Comparison of ENCODE assay signal across 23 cellular contexts in genomic region chr12:126191949-126192348, GRCh38.
DNase-seq lines count a peak whose midpoint lies in the region; ATAC-seq and TF ChIP-seq lines count a peak whose summit lies in the region.
"Had no signal": no experiment of that assay in that cellular context is flagged by ENCODE, and none has a peak within 500 bp of the region (broad histone marks: within the 10 kb centered on the region; RNA-seq: fewer than 3 reads in every experiment).

No MANE protein-coding gene starts in this region.

- H3K79me1 ChIP-seq in neuronal stem cell (ENCODE audit: low read depth, low read length), result no peaks in the 10 kb centered on the region

- no peak overlapping the region for H3K4me2 ChIP-seq in neuronal stem cell (ENCODE audit: insufficient read depth, low read length, poor library complexity, severe bottlenecking)

- peak overlapping the region; percentile 68 for H3K4me3 Mint-ChIP-seq in endodermal cell
- H3K4me3 Mint-ChIP-seq in activated CD4-positive, alpha-beta memory T cell treated with anti-CD3 and anti-CD28 coated beads for 36 hours, result no peak overlapping the region
- H3K4me3 Mint-ChIP-seq: HFFc6 had no signal

- H2AK5ac ChIP-seq in neuronal stem cell (ENCODE audit: low read depth, low read length), result peak overlapping the region; percentile 50

- H2BK5ac ChIP-seq in neuronal stem cell (ENCODE audit: low read length), result no peak overlapping the region

- H3K36me3 Mint-ChIP-seq in endodermal cell (ENCODE audit: low read depth), result no peaks in the 10 kb centered on the region
- H3K36me3 Mint-ChIP-seq in activated CD4-positive, alpha-beta memory T cell treated with anti-CD3 and anti-CD28 coated beads for 36 hours, result no peaks in the 10 kb centered on the region

- no peak overlapping the region for H3K27ac Mint-ChIP-seq in endodermal cell
- no peak overlapping the region for H3K27ac Mint-ChIP-seq in activated CD4-positive, alpha-beta memory T cell treated with anti-CD3 and anti-CD28 coated beads for 36 hours
- H3K27ac Mint-ChIP-seq: HFFc6 had no signal

- WGBS in endodermal cell (ENCODE audit: insufficient coverage in 1 of 2, insufficient read length in 1 of 2), 2 experiments, result 93 to 96% methylated on average over 6 to 13 of the region's 13 CpGs
- no CpG with 5 or more reads among the region's 13 CpGs for WGBS in neuronal stem cell (ENCODE audit: extremely low coverage in 2 of 2, insufficient read length in 2 of 2, insufficient replicate concordance in 1 of 2), 2 donors

- H2BK12ac ChIP-seq in neuronal stem cell (ENCODE audit: low read length), result no peak overlapping the region

- no peak for TF ChIP-seq CTCF in endodermal cell (conservative IDR thresholded peaks at IDR 0.05)

- H3K4me1 ChIP-seq in NT2/D1 (ENCODE audit: insufficient read depth, insufficient read length) (peaks cover 4% of the 10 kb centered on the region), endodermal cell (ENCODE audit: control insufficient read depth, insufficient read depth, low read length) (no peaks in the 10 kb centered on the region), neuronal stem cell (ENCODE audit: control insufficient read depth in 2 of 2, insufficient read depth in 1 of 2, low read depth in 1 of 2, low read length in 2 of 2) (no peaks in the 10 kb centered on the region)

- DNase-seq in H7, result no peak
- no peak for DNase-seq in NT2/D1 (ENCODE audit: low read depth, low spot score)
- DNase-seq in endodermal cell, result peak; percentile 61
- DNase-seq in neuronal stem cell (ENCODE audit: low spot score), result no peak
- DNase-seq in activated CD4-positive, CD25-positive, alpha-beta regulatory T cell (lab: John Stamatoyannopoulos, UW), result no peak
- no peak for DNase-seq in NCI-H2227 treated with DMSO at 0.1 percent for 48 hours (lab: John Stamatoyannopoulos, UW)
- no peak for DNase-seq in activated CD4-positive, alpha-beta memory T cell treated with anti-CD3 and anti-CD28 coated beads for 36 hours
- DNase-seq: ACHN, DND-41, GOT3, HFFc6, Kasumi-1, NCI-H1048, NCI-H1436, NCI-H2171 treated with DMSO at 0.1 percent for 48 hours, NCI-H446 treated with DMSO at 0.1 percent for 48 hours, SIG-M5, T-helper 1 cell had no signal

- CTCF ChIA-PET in activated CD4-positive, alpha-beta memory T cell treated with anti-CD3 and anti-CD28 coated beads for 36 hours (lab: Charles Lee), result no interaction called here

- no peak overlapping the region for H2BK120ac ChIP-seq in neuronal stem cell (ENCODE audit: low read depth, low read length)

- H3K9me3 ChIP-seq in NT2/D1 (ENCODE audit: insufficient read depth, low read length) (no peaks in the 10 kb centered on the region), endodermal cell (ENCODE audit: control insufficient read depth, low read length) (no peaks in the 10 kb centered on the region), neuronal stem cell (replicated peaks in 1 of 2; ENCODE audit: control insufficient read depth in 2 of 2, insufficient read depth in 1 of 2, low read depth in 1 of 2, low read length in 2 of 2) (no peaks in the 10 kb centered on the region)
- H3K9me3 ChIP-seq: MG63 had no signal

- no peaks in the 10 kb centered on the region for H3K9me3 Mint-ChIP-seq in endodermal cell
- H3K9me3 Mint-ChIP-seq in activated CD4-positive, alpha-beta memory T cell treated with anti-CD3 and anti-CD28 coated beads for 36 hours, result no peaks in the 10 kb centered on the region

- H3K14ac ChIP-seq in neuronal stem cell (ENCODE audit: low read length), result no peak overlapping the region

- H3K36me3 ChIP-seq in H7 (replicated peaks; ENCODE audit: control insufficient read depth, insufficient read depth, low read length), result no peaks in the 10 kb centered on the region
- no peaks in the 10 kb centered on the region for H3K36me3 ChIP-seq in NT2/D1 (ENCODE audit: insufficient read depth, insufficient read length, low read length)
- no peaks in the 10 kb centered on the region for H3K36me3 ChIP-seq in endodermal cell (ENCODE audit: control insufficient read depth, insufficient read depth, low read length)
- no peaks in the 10 kb centered on the region for H3K36me3 ChIP-seq in neuronal stem cell (replicated peaks in 1 of 2; ENCODE audit: control insufficient read depth in 2 of 2, insufficient read depth in 2 of 2, low read length in 2 of 2)
- H3K36me3 ChIP-seq: MG63 had no signal

- peak overlapping the region; percentile 7 for H3K18ac ChIP-seq in neuronal stem cell (ENCODE audit: low read length)

- H3K4me3 ChIP-seq in H7 (ENCODE audit: insufficient read depth, low read depth, low read length), result peak overlapping the region; percentile 62; the same call in 1 of the 2 replicates
- peak overlapping the region; percentile 58 for H3K4me3 ChIP-seq in NT2/D1 (ENCODE audit: insufficient read length, low read depth)
- H3K4me3 ChIP-seq in endodermal cell (ENCODE audit: low read length), result no peak overlapping the region
- H3K4me3 ChIP-seq in neuronal stem cell (ENCODE audit: low read length in 2 of 2), result no peak overlapping the region

- H3K9ac ChIP-seq in NT2/D1 (ENCODE audit: insufficient read length, low read depth) (peak overlapping the region; percentile 62), endodermal cell (ENCODE audit: extremely low read depth, low read length, poor library complexity, severe bottlenecking) (no peak overlapping the region), neuronal stem cell (ENCODE audit: low read depth, low read length, poor library complexity) (no peak overlapping the region)

- H3K27ac ChIP-seq in endodermal cell (ENCODE audit: low read depth, low read length), result no peak overlapping the region
- H3K27ac ChIP-seq in neuronal stem cell (replicated peaks; ENCODE audit: low read length), result no peak overlapping the region
- H3K27ac ChIP-seq: C4-2B, HL-60, RWPE1 had no signal

- H2BK15ac ChIP-seq in neuronal stem cell (ENCODE audit: low read length), result no peak overlapping the region

- H3K27me3 Mint-ChIP-seq in endodermal cell (ENCODE audit: insufficient read depth), result peaks cover 65% of the 10 kb centered on the region
- H3K27me3 Mint-ChIP-seq in activated CD4-positive, alpha-beta memory T cell treated with anti-CD3 and anti-CD28 coated beads for 36 hours, result peaks cover 9% of the 10 kb centered on the region

- POLR2A ChIA-PET in activated CD4-positive, alpha-beta memory T cell treated with anti-CD3 and anti-CD28 coated beads for 36 hours (lab: Charles Lee), result no interaction called here

- no peaks in the 10 kb centered on the region for H3K4me1 Mint-ChIP-seq in endodermal cell
- H3K4me1 Mint-ChIP-seq in activated CD4-positive, alpha-beta memory T cell treated with anti-CD3 and anti-CD28 coated beads for 36 hours (ENCODE audit: low read depth), result no peaks in the 10 kb centered on the region

- H3K23ac ChIP-seq in neuronal stem cell (ENCODE audit: low read depth, low read length, poor library complexity), result no peak overlapping the region

- no peak for ATAC-seq in HG02759 (IDR thresholded peaks at IDR 0.05; ENCODE audit: unreplicated experiment)

- H4K91ac ChIP-seq in neuronal stem cell (ENCODE audit: low read depth, low read length, poor library complexity), result no peak overlapping the region

- intact Hi-C loops in activated CD4-positive, alpha-beta memory T cell treated with anti-CD3 and anti-CD28 coated beads for 36 hours (cut with micrococcal nuclease), result no loop called here

- no peak overlapping the region for H2AFZ ChIP-seq in neuronal stem cell (ENCODE audit: low read length)

- H4K8ac ChIP-seq in neuronal stem cell (ENCODE audit: low read depth, low read length), result no peak overlapping the region

- H3K27me3 ChIP-seq in H7 (ENCODE audit: control insufficient read depth, insufficient read depth, low read length) (peaks cover 18% of the 10 kb centered on the region), NT2/D1 (ENCODE audit: insufficient read depth, insufficient read length) (peaks cover 43% of the 10 kb centered on the region), endodermal cell (ENCODE audit: control insufficient read depth, insufficient read depth, low read length, poor library complexity, severe bottlenecking) (peaks cover 35% of the 10 kb centered on the region), neuronal stem cell (ENCODE audit: control insufficient read depth in 3 of 3, insufficient read depth in 3 of 3, low read depth in 1 of 3, low read length in 3 of 3) (peaks cover 6 to 37% (median 31%) of the 10 kb centered on the region in 3 experiments)
- H3K27me3 ChIP-seq: MG63 had no signal

- no peak overlapping the region for H3K4ac ChIP-seq in neuronal stem cell (ENCODE audit: low read length)

Comparison
In these comparisons a context has a peak if more than half of its experiments do, and no peak if none do; other contexts are left out.
1. H3K4me3 ChIP-seq: peak in H7 (single experiment) and NT2/D1 (single experiment); none in endodermal cell (single experiment) and neuronal stem cell (0 of 2).